ENCODE assay signal across 30 cellular contexts in genomic region chr11:12624595-12624994, GRCh38.
"Had no signal": no experiment of that assay in that cellular context is flagged by ENCODE, and none has a peak within 500 bp of the region (broad histone marks: within the 10 kb centered on the region; RNA-seq: fewer than 3 reads in every experiment).

No MANE protein-coding gene starts in this region.

- ATAC-seq: activated CD4-positive, alpha-beta T cell treated with anti-CD3 and anti-CD28 coated beads for 36 hours; activated CD4-positive, CD25-positive, alpha-beta regulatory T cell treated with anti-CD3 and anti-CD28 coated beads, Interleukin-2, amount 50 U/mL, for 24 hours; activated CD8-positive, alpha-beta T cell treated with anti-CD3 and anti-CD28 coated beads, Interleukin-2, amount 10 ng/mL, durations not matched to agents 7 days and 5 days had no signal

- DNase-seq: activated CD4-positive, alpha-beta T cell treated with anti-CD3 and anti-CD28 coated beads for 36 hours; activated CD4-positive, alpha-beta T cell treated with anti-CD3 and anti-CD28 coated beads, Interleukin-2, amount 10 ng/mL, durations not matched to agents 7 days and 5 days; activated CD4-positive, alpha-beta T cell treated with anti-CD3 and anti-CD28 coated beads, Interleukin-2, amount 50 U/mL, for 48 hours; activated CD8-positive, alpha-beta T cell treated with anti-CD3 and anti-CD28 coated beads, Interleukin-2, amount 10 ng/mL, durations not matched to agents 7 days and 5 days; activated gamma-delta T cell; activated naive CD4-positive, alpha-beta T cell treated with Interleukin-2 at 50 U/mL for 16 hours; activated T-cell treated with anti-CD3 and anti-CD28 coated beads, Interleukin-2, amount 50 U/mL, for 24 hours; anterior cingulate cortex; Kasumi-1; KG1; MG63; NCI-H1048; NCI-H1105 treated with DMSO at 0.1 percent for 48 hours; NCI-H1436; NCI-H1694; NCI-H1930; NCI-H2081 treated with DMSO at 0.1 percent for 48 hours; NCI-H446 treated with DMSO at 0.1 percent for 48 hours; NCI-H524; PC-9; Right ventricle myocardium superior had no signal

- H2AFZ ChIP-seq: PC-9 had no signal

- H3K36me3 ChIP-seq: cardiac muscle cell, MG63 had no signal

- H3K4me3 Mint-ChIP-seq: activated CD4-positive, alpha-beta T cell treated with anti-CD3 and anti-CD28 coated beads for 36 hours; activated CD4-positive, alpha-beta T cell treated with anti-CD3 and anti-CD28 coated beads, Interleukin-2, amount 10 ng/mL, durations not matched to agents 7 days and 5 days; activated CD8-positive, alpha-beta T cell treated with anti-CD3 and anti-CD28 coated beads, Interleukin-2, amount 10 ng/mL, durations not matched to agents 7 days and 5 days; activated naive CD4-positive, alpha-beta T cell treated with anti-CD3 and anti-CD28 coated beads, Interleukin-2, amount 50 U/mL, for 24 hours; activated T-cell treated with anti-CD3 and anti-CD28 coated beads, Interleukin-2, amount 50 U/mL, for 24 hours; central memory CD8-positive, alpha-beta T cell; T-helper 1 cell treated with Interleukin-12 subunit alpha and Interleukin-12 subunit beta and Interleukin-4 antibody, amounts not matched to agents 30 μg/mL and 1 μg/mL, for 36 hours; T-helper 2 cell treated with Interferon-gamma antibody and Interleukin-4, amounts not matched to agents 5 μg/mL and 100 μg/mL, for 36 hours had no signal

- H3K9me3 Mint-ChIP-seq: T-helper 2 cell treated with Interferon-gamma antibody and Interleukin-4, amounts not matched to agents 5 μg/mL and 100 μg/mL, for 36 hours had no signal

- H3K27ac ChIP-seq: cardiac muscle cell, PC-9, RWPE1 had no signal

- H3K27ac Mint-ChIP-seq: activated CD4-positive, alpha-beta T cell treated with anti-CD3 and anti-CD28 coated beads for 36 hours; activated CD8-positive, alpha-beta T cell treated with anti-CD3 and anti-CD28 coated beads, Interleukin-2, amount 10 ng/mL, durations not matched to agents 7 days and 5 days; activated naive CD4-positive, alpha-beta T cell treated with anti-CD3 and anti-CD28 coated beads, Interleukin-2, amount 50 U/mL, for 24 hours; activated T-cell treated with anti-CD3 and anti-CD28 coated beads, Interleukin-2, amount 50 U/mL, for 24 hours; activated T-helper 2 cell treated with anti-CD3 and anti-CD28 coated beads, Interferon-gamma antibody, Interleukin-2, Interleukin-4, amounts not matched to agents 10 μg/mL and 5 μg/mL and 100 μg/mL, durations not matched to agents 14 hours and 24 hours and 36 hours; T-helper 1 cell treated with Interleukin-12 subunit alpha and Interleukin-12 subunit beta and Interleukin-4 antibody, amounts not matched to agents 30 μg/mL and 1 μg/mL, for 36 hours; T-helper 2 cell treated with Interferon-gamma antibody and Interleukin-4, amounts not matched to agents 5 μg/mL and 100 μg/mL, for 36 hours had no signal

- H3K4me2 ChIP-seq: PC-9 had no signal

- H3K4me1 Mint-ChIP-seq: activated CD4-positive, alpha-beta T cell treated with anti-CD3 and anti-CD28 coated beads for 36 hours; activated CD4-positive, alpha-beta T cell treated with anti-CD3 and anti-CD28 coated beads, Interleukin-2, amount 10 ng/mL, durations not matched to agents 7 days and 5 days; activated naive CD4-positive, alpha-beta T cell treated with anti-CD3 and anti-CD28 coated beads, Interleukin-2, amount 50 U/mL, for 24 hours; central memory CD8-positive, alpha-beta T cell had no signal

- H3K27me3 ChIP-seq: cardiac muscle cell, MG63 had no signal

- FAIRE-seq: TTC549 had no signal

- H3K4me3 ChIP-seq: cardiac muscle cell, MG63, PC-9 had no signal
